ENCODE assay signal across 10 cellular contexts in the genomic region with DNA sequence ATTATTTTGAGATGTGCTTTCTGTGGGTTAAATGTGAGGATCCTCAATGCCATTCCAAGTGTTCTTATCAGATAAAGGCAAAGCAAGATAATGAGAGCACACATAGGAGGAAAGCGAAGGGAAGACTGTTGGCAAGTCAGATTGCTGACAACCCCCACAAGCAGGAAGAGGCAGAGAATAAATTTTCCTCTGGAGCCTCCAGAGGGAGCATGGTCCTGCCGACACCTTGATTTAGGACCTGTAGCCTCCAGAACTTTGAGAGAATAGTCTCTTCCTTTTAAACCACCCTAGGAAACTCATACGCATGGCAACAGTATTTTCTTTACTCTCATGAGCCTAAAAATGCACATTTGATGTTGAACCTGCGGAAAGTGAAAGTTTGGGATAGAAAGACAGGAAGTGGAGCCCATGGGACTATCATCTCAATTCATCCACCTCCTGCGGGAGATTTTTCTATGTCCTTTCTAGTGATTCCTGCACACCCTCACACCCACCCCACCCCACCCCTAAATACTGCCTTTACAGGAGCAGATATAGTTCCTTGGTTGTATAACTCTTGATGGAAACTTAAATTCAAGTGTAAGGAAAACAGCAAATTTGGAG.
DNase-seq lines count a peak whose midpoint lies in the region; ATAC-seq and TF ChIP-seq lines count a peak whose summit lies in the region.
"Had no signal": no experiment of that assay in that cellular context is flagged by ENCODE, and none has a peak within 500 bp of the region (broad histone marks: within the 10 kb centered on the region; RNA-seq: fewer than 3 reads in every experiment).

No MANE protein-coding gene starts in this region.

- WGBS in prostate gland, result 51% methylated on average over 5 of the region's 5 CpGs
- WGBS in aorta, 2 donors, result 32 to 36% methylated on average over 5 of the region's 5 CpGs

- peaks cover 9% of the 10 kb centered on the region for H3K4me1 Mint-ChIP-seq in activated T-cell treated with anti-CD3 and anti-CD28 coated beads, Interleukin-2, amount 50 U/mL, for 72 hours (ENCODE audit: low read depth)

- peaks cover 0 to 3% of the 10 kb centered on the region in 2 donors for H3K36me3 Mint-ChIP-seq in activated T-cell treated with anti-CD3 and anti-CD28 coated beads, Interleukin-2, amount 50 U/mL, for 72 hours (ENCODE audit: insufficient read depth in 2 of 2)

- no peaks in the 10 kb centered on the region for H3K36me3 ChIP-seq in prostate gland
- no peaks in the 10 kb centered on the region for H3K36me3 ChIP-seq in aorta (ENCODE audit: control insufficient read depth in 1 of 2, insufficient read depth in 2 of 2, low read length in 1 of 2)

- H3K4me1 ChIP-seq in prostate gland (replicated peaks) (no peaks in the 10 kb centered on the region), aorta (ENCODE audit: control insufficient read depth in 1 of 2, insufficient read depth in 2 of 2, low read length in 2 of 2) (no peaks in the 10 kb centered on the region)

- H3K27ac ChIP-seq in prostate gland (peak overlapping the region; percentile 57 to 61), aorta (ENCODE audit: low read depth in 1 of 2, low read length in 2 of 2) (no peak overlapping the region), substantia nigra (ENCODE audit: low read depth, low read length, poor library complexity, severe bottlenecking) (no peak overlapping the region)

- H3K4me3 Mint-ChIP-seq in activated T-cell treated with anti-CD3 and anti-CD28 coated beads, Interleukin-2, amount 50 U/mL, for 72 hours, result no peak overlapping the region
- H3K4me3 Mint-ChIP-seq: natural killer cell treated with Interleukin-12 subunit alpha and Interleukin-12 subunit beta and Interleukin-15 and Interleukin-18, amount 100 ng/mL, for 72 hours had no signal

- DNase-seq in EL (peak; percentile 50), RKO (ENCODE audit: low spot score) (peak; percentile 62), fibroblast of pulmonary artery (ENCODE audit: low read depth) (peak; percentile 66), prostate gland (ENCODE audit: low spot score) (no peak), aorta (no peak), substantia nigra (lab: John Stamatoyannopoulos, UW) (no peak)
- DNase-seq in activated T-cell treated with anti-CD3 and anti-CD28 coated beads, Interleukin-2, amount 50 U/mL, for 72 hours, result no peak
- DNase-seq: NCI-H1436 treated with DMSO at 0.1 percent for 48 hours had no signal

- no peaks in the 10 kb centered on the region for H3K27me3 ChIP-seq in prostate gland (replicated peaks; ENCODE audit: insufficient read depth)
- H3K27me3 ChIP-seq in aorta (ENCODE audit: control insufficient read depth in 1 of 2, insufficient read depth in 2 of 2, low read length in 1 of 2), result no peaks in the 10 kb centered on the region

- no peak for TF ChIP-seq POLR2A in prostate gland (IDR thresholded peaks at IDR 0.05)

- ATAC-seq in aorta (ENCODE audit: low FRiP score), result no peak
- ATAC-seq in GM18502 (IDR thresholded peaks at IDR 0.05; ENCODE audit: poor library complexity, unreplicated experiment), result no peak
- ATAC-seq in activated T-cell treated with anti-CD3 and anti-CD28 coated beads, Interleukin-2, amount 50 U/mL, for 72 hours (replicated peaks in 1 of 2), result no peak
- ATAC-seq: natural killer cell treated with Interleukin-12 subunit alpha and Interleukin-12 subunit beta and Interleukin-15 and Interleukin-18, amount 100 ng/mL, for 72 hours had no signal

- H3K9me3 ChIP-seq in prostate gland, result no peaks in the 10 kb centered on the region
- no peaks in the 10 kb centered on the region for H3K9me3 ChIP-seq in aorta (ENCODE audit: control insufficient read depth, low read length)

- H3K4me3 ChIP-seq in fibroblast of pulmonary artery (replicated peaks; ENCODE audit: low read depth, low read length) (no peak overlapping the region), prostate gland (no peak overlapping the region), aorta (ENCODE audit: low read length in 2 of 2) (no peak overlapping the region)

- H3K27me3 Mint-ChIP-seq in activated T-cell treated with anti-CD3 and anti-CD28 coated beads, Interleukin-2, amount 50 U/mL, for 72 hours (ENCODE audit: low read depth), result no peaks in the 10 kb centered on the region

- no peaks in the 10 kb centered on the region for H3K9me3 Mint-ChIP-seq in activated T-cell treated with anti-CD3 and anti-CD28 coated beads, Interleukin-2, amount 50 U/mL, for 72 hours

- TF ChIP-seq CTCF in fibroblast of pulmonary artery (IDR thresholded peaks at IDR 0.05; ENCODE audit: low read length, missing control alignments) (peak; percentile 63), prostate gland (IDR thresholded peaks at IDR 0.05) (peak in 3 of 4 experiments; percentile 35 to 60 (median 42))

- intact Hi-C loops in prostate gland (cut with DNase I), result no loop called here
- intact Hi-C loops in aorta (cut with DNase I), result no loop called here

- no peak overlapping the region for H3K27ac Mint-ChIP-seq in activated T-cell treated with anti-CD3 and anti-CD28 coated beads, Interleukin-2, amount 50 U/mL, for 72 hours

Comparison
In these comparisons a context has a peak if more than half of its experiments do, and no peak if none do; other contexts are left out.
1. DNase-seq: peak in EL (single experiment), RKO (single experiment) and fibroblast of pulmonary artery (single experiment); none in prostate gland (single experiment), aorta (0 of 2), substantia nigra (0 of 49) and activated T-cell treated with anti-CD3 and anti-CD28 coated beads, Interleukin-2, amount 50 U/mL, for 72 hours (0 of 2).
2. H3K27ac ChIP-seq: peak in prostate gland (2 of 2); none in aorta (0 of 2) and substantia nigra (single experiment).